18 cellular contexts compared by ENCODE assay signal in the genomic region with DNA sequence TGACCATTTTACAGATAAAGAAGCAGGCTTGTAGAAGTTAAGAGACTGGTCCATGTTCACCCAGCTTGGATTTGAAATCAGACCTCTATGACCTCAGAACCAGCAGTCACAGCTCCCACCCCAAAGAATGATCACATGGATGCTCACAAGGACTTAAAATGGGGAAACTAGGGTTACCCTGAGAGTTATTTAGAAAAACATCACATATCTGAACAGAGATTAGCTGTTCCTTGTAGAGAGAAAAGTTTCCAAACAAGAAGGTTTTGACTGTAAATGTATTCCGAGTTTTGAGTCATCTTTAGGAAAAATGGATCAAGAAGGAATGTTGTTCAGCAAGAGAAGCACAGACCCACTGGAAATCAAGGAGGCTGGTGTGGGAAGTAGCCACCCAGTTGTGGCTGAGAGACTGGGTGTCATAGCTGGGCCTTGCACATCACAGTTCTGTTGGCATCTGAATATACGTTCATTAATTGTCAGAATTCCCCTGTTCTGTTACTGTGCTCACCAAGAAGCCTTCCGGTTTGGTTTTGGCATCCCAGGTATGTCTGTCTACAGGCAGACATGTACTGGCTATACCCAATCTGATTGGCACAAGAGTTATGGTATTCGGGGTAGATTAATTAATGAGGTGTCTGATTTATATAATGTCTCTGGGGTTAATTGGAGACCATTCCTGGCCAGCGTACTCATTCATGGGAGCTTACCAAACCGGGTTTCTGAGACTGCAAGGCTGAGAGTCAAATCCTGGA.
A peak's percentile ranks its signal among the peaks of the same experiment; 100 is the strongest.
DNase-seq lines count a peak whose midpoint lies in the region; ATAC-seq, FAIRE-seq and TF ChIP-seq lines count a peak whose summit lies in the region.
"Had no signal": no experiment of that assay in that cellular context is flagged by ENCODE, and none has a peak within 500 bp of the region (broad histone marks: within the 10 kb centered on the region; RNA-seq: fewer than 3 reads in every experiment).

No MANE protein-coding gene starts in this region.

- peaks cover under 1% of the 10 kb centered on the region for H3K27me3 Mint-ChIP-seq in astrocyte (ENCODE audit: low read depth, unreplicated experiment)
- no peaks in the 10 kb centered on the region for H3K27me3 Mint-ChIP-seq in type B pancreatic cell

- H3K4me1 Mint-ChIP-seq in astrocyte (ENCODE audit: low read depth, unreplicated experiment): peaks cover 18% of the 10 kb centered on the region
- H3K4me1 Mint-ChIP-seq in type B pancreatic cell (ENCODE audit: unreplicated experiment): no peaks in the 10 kb centered on the region

- H3K9me3 Mint-ChIP-seq in astrocyte (ENCODE audit: unreplicated experiment) (no peaks in the 10 kb centered on the region), type B pancreatic cell (no peaks in the 10 kb centered on the region)

- H3K36me3 Mint-ChIP-seq in astrocyte (ENCODE audit: low read depth, unreplicated experiment) (no peaks in the 10 kb centered on the region), type B pancreatic cell (no peaks in the 10 kb centered on the region)
- H3K36me3 Mint-ChIP-seq: CD14-positive monocyte had no signal

- FAIRE-seq in astrocyte (lab: Jason Lieb, UNC): no peak
- FAIRE-seq: A204.1 had no signal

- no peak overlapping the region for H3K4me2 ChIP-seq in astrocyte (ENCODE audit: low read length)

- no peak overlapping the region for H3K27ac Mint-ChIP-seq in astrocyte (ENCODE audit: unreplicated experiment)
- H3K27ac Mint-ChIP-seq in type B pancreatic cell: no peak overlapping the region
- H3K27ac Mint-ChIP-seq: CD14-positive monocyte had no signal

- no peak for ATAC-seq in gastroesophageal sphincter
- ATAC-seq in HG03097 (IDR thresholded peaks at IDR 0.05; ENCODE audit: low FRiP score, unreplicated experiment): no peak

- no peaks in the 10 kb centered on the region for H3K79me2 ChIP-seq in astrocyte (ENCODE audit: insufficient read depth, low read length)

- no peak overlapping the region for H3K9ac ChIP-seq in astrocyte (ENCODE audit: low read length)

- no peak overlapping the region for H3K4me3 ChIP-seq in AG10803 (ENCODE audit: low read length)
- H3K4me3 ChIP-seq in astrocyte (ENCODE audit: insufficient read depth, low read depth, low read length): no peak overlapping the region
- H3K4me3 ChIP-seq in gastroesophageal sphincter: no peak overlapping the region
- H3K4me3 ChIP-seq in retinal pigment epithelial cell (ENCODE audit: low read length): no peak overlapping the region

- TF ChIP-seq EP300 in gastroesophageal sphincter (IDR thresholded peaks at IDR 0.05): no peak

- 41 to 69% methylated on average over 4 to 6 of the region's 6 CpGs for WGBS in gastroesophageal sphincter (ENCODE audit: low coverage in 1 of 2), 2 donors

- H3K27ac ChIP-seq in astrocyte (ENCODE audit: low read depth, low read length) (no peak overlapping the region), gastroesophageal sphincter (peak overlapping the region in 3 of 4 donors; percentile 22 to 69 (median 54))

- H3K27me3 ChIP-seq in astrocyte (ENCODE audit: insufficient read depth, low read length) (no peaks in the 10 kb centered on the region), gastroesophageal sphincter (no peaks in the 10 kb centered on the region)

- DNase-seq in AG10803 (ENCODE audit: low read depth) (peak; percentile 48), astrocyte (ENCODE audit: low read depth) (peak; percentile 80), retinal pigment epithelial cell (ENCODE audit: low read depth) (peak; percentile 51), HT-29 (ENCODE audit: low spot score) (no peak), type B pancreatic cell (ENCODE audit: extremely low spot score, unreplicated experiment) (no peak)
- DNase-seq in activated CD4-positive, alpha-beta T cell treated with anti-CD3 and anti-CD28 coated beads, Interleukin-2, amount 50 U/mL, for 4 hours: no peak
- DNase-seq: Caco-2; HCEC 1CT; NCI-H1092; NCI-H2227 treated with DMSO at 0.1 percent for 48 hours; NCI-H526 treated with DMSO at 0.1 percent for 48 hours; NK-92 treated with Interleukin-12 subunit alpha and Interleukin-12 subunit beta, amount 100 ng/mL, for 24 hours; OCI-M1; RPMI8226 had no signal

- H2AFZ ChIP-seq in astrocyte (ENCODE audit: low read depth, low read length): no peak overlapping the region

- H3K4me1 ChIP-seq in astrocyte (ENCODE audit: insufficient read depth, low read length): peaks cover 6% of the 10 kb centered on the region
- peaks cover 5 to 54% (median 8%) of the 10 kb centered on the region in 3 donors for H3K4me1 ChIP-seq in gastroesophageal sphincter
- H3K4me1 ChIP-seq: Caco-2 had no signal

- H3K4me3 Mint-ChIP-seq in astrocyte (ENCODE audit: unreplicated experiment): no peak overlapping the region
- H3K4me3 Mint-ChIP-seq in type B pancreatic cell: no peak overlapping the region
- H3K4me3 Mint-ChIP-seq: CD14-positive monocyte had no signal

- TF ChIP-seq POLR2A in gastroesophageal sphincter (IDR thresholded peaks at IDR 0.05): no peak

- no peak for TF ChIP-seq CTCF in AG10803 (conservative IDR thresholded peaks at IDR 0.05; ENCODE audit: low read length)
- no peak for TF ChIP-seq CTCF in astrocyte (IDR thresholded peaks at IDR 0.05; ENCODE audit: insufficient read depth, low read depth, low read length)
- no peak for TF ChIP-seq CTCF in gastroesophageal sphincter (IDR thresholded peaks at IDR 0.05)
- no peak for TF ChIP-seq CTCF in retinal pigment epithelial cell (conservative IDR thresholded peaks at IDR 0.05; ENCODE audit: low read depth, low read length)
- TF ChIP-seq CTCF in type B pancreatic cell (conservative IDR thresholded peaks at IDR 0.05): no peak

- H4K20me1 ChIP-seq in astrocyte (ENCODE audit: insufficient read depth, low read length): no peaks in the 10 kb centered on the region

- H3K9me3 ChIP-seq in astrocyte (ENCODE audit: insufficient read depth, low read depth, low read length): no peaks in the 10 kb centered on the region
- no peaks in the 10 kb centered on the region for H3K9me3 ChIP-seq in gastroesophageal sphincter
- H3K9me3 ChIP-seq: Caco-2 had no signal

- H3K36me3 ChIP-seq in astrocyte (ENCODE audit: insufficient read depth, low read length) (no peaks in the 10 kb centered on the region), gastroesophageal sphincter (no peaks in the 10 kb centered on the region)

Comparison
In these comparisons a context has a peak if more than half of its experiments do, and no peak if none do; other contexts are left out.
1. DNase-seq: peak in AG10803 (single experiment), astrocyte (single experiment) and retinal pigment epithelial cell (single experiment); none in HT-29 (single experiment), type B pancreatic cell (single experiment) and activated CD4-positive, alpha-beta T cell treated with anti-CD3 and anti-CD28 coated beads, Interleukin-2, amount 50 U/mL, for 4 hours (0 of 2).